12 cellular contexts compared by ENCODE assay signal in the genomic region with DNA sequence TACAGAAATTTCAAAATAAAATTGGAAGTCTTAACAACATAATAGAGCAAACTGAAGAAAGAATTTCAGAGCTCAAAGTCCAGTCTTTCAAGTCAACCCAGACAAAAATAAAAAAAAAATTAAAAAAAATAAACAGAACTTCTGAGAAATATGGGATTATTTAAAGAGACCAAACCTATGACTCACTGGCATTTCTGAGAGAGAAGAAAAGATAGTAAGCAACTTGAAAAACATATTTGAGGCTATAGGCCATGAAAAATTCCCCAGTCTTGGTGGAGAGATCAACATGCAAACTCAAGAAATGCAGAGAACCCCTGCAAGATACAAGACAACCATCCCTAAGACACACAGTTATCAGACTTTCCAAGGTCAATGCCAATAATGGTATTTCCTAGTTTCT.
"Had no signal": no experiment of that assay in that cellular context is flagged by ENCODE, and none has a peak within 500 bp of the region (broad histone marks: within the 10 kb centered on the region; RNA-seq: fewer than 3 reads in every experiment).

No MANE protein-coding gene starts in this region.

- ATAC-seq: T-helper 17 cell had no signal

- H2AFZ ChIP-seq: PC-9 had no signal

- H3K4me3 ChIP-seq: PC-9 had no signal

- H3K27ac ChIP-seq: PC-9 had no signal

- H3K4me2 ChIP-seq: PC-9 had no signal

- DNase-seq: activated CD4-positive, CD25-positive, alpha-beta regulatory T cell treated with anti-CD3 and anti-CD28 coated beads, Interleukin-2, amount 50 U/mL, for 72 hours; activated effector memory CD4-positive, alpha-beta T cell treated with Interleukin-2 at 50 U/mL for 16 hours; activated naive CD4-positive, alpha-beta T cell; activated T-cell treated with anti-CD3 and anti-CD28 coated beads, Interleukin-2, amount 50 U/mL, for 24 hours; amygdala; central memory CD4-positive, alpha-beta T cell; NCI-H1048; NCI-H187 treated with DMSO at 0.1 percent for 48 hours; NCI-H2081 treated with DMSO at 0.1 percent for 48 hours; PC-9; T-helper 17 cell; T-helper 9 cell had no signal
